15 cellular contexts compared by ENCODE assay signal in the genomic region with DNA sequence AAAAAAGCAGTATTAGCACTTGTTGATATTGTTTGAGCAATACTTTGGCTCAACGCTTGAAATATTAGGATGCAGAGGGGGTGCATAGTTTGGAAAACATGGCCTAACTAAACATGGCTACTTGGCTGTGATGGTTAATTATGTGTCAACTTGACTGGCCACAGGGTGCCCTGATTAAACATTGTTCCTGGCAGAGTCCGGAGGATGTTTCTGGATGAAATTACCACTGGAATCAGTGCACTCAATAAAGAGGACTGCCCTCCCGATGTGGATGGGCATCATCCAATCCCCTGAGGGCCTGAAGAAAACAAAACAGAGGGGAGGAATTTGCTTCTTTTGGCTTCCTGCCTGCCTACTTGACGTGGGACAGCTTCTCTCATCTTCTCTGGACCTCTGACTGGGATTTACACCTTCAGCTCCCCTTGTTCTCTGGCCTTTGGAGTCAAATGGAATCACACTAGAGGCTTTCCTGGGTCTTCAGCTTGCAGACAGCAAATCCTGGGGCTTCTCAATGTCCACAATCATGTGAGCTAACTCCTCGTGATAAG.
DNase-seq lines count a peak whose midpoint lies in the region; ATAC-seq and TF ChIP-seq lines count a peak whose summit lies in the region.
"Had no signal": no experiment of that assay in that cellular context is flagged by ENCODE, and none has a peak within 500 bp of the region (broad histone marks: within the 10 kb centered on the region; RNA-seq: fewer than 3 reads in every experiment).

No MANE protein-coding gene starts in this region.

- no peak for ATAC-seq in GM18909 (IDR thresholded peaks at IDR 0.05; ENCODE audit: poor library complexity, unreplicated experiment)
- ATAC-seq: A549, GM12878 had no signal

- peaks cover 17% of the 10 kb centered on the region for H3K9me3 Mint-ChIP-seq in osteocyte (ENCODE audit: unreplicated experiment)

- no peak overlapping the region for H3K4me3 Mint-ChIP-seq in osteocyte (ENCODE audit: unreplicated experiment)
- H3K4me3 Mint-ChIP-seq: CD4-positive, alpha-beta T cell; H9 had no signal

- DNase-seq in NCI-H146 (lab: John Stamatoyannopoulos, UW) (peak; percentile 18), NCI-H146 treated with DMSO at 0.1 percent for 48 hours (lab: John Stamatoyannopoulos, UW; ENCODE audit: unreplicated experiment) (no peak), COR-L47 (lab: John Stamatoyannopoulos, UW) (peak; percentile 51), astrocyte of the hippocampus (ENCODE audit: low read depth, low spot score) (peak; percentile 2), osteocyte (ENCODE audit: extremely low spot score, unreplicated experiment) (no peak), NCI-H2107 (lab: John Stamatoyannopoulos, UW) (no peak)
- DNase-seq: AML-193; CD4-positive, alpha-beta T cell; DMS153; DMS79; H9; IMR-90 had no signal

- no peak for TF ChIP-seq CTCF in osteocyte (IDR thresholded peaks at IDR 0.05)

- H3K27me3 Mint-ChIP-seq in osteocyte (ENCODE audit: unreplicated experiment), result no peaks in the 10 kb centered on the region
- H3K27me3 Mint-ChIP-seq: CD4-positive, alpha-beta T cell had no signal

- peaks cover 2% of the 10 kb centered on the region for H3K36me3 Mint-ChIP-seq in osteocyte (ENCODE audit: unreplicated experiment)

- H3K27ac Mint-ChIP-seq in osteocyte (ENCODE audit: unreplicated experiment), result peak overlapping the region; percentile 35
- H3K27ac Mint-ChIP-seq: CD4-positive, alpha-beta T cell; H9 had no signal

- H3K4me1 Mint-ChIP-seq in osteocyte (ENCODE audit: unreplicated experiment), result peaks cover 30% of the 10 kb centered on the region
- H3K4me1 Mint-ChIP-seq: H9 had no signal

Comparison
In these comparisons a context has a peak if more than half of its experiments do, and no peak if none do; other contexts are left out.
1. DNase-seq: peak in NCI-H146 (single experiment), COR-L47 (single experiment) and astrocyte of the hippocampus (single experiment); none in NCI-H146 treated with DMSO at 0.1 percent for 48 hours (single experiment), osteocyte (single experiment) and NCI-H2107 (single experiment).